Comparison of ENCODE assay signal across 8 cellular contexts in the genomic region with DNA sequence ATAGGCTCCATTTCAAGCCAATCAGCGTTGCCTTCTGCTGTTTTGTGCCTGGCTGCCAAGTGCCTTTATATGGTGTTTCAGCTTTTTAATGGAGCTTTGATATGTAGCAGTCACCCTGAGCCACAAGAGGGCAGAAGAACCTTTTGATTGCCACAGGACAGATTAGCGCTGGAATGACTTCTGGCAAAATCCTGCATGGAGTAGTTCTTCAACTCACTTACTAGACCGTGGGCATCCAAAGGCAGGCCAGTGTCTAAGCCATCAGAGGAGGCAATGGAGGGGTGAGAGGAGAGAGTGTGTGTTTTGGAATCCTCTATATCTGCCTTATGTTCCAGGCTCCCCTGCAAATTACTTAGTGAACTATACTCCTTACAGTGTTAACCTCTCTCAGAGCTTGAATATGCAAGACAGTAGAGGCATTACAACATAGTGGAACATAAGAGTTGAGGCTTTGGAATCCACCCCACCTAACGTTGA. TPM values are rescaled to one million over a fixed set of nuclear protein-coding genes. Genes with fewer than 3 reads are reported as not detected.
DNase-seq lines count a peak whose midpoint lies in the region; ATAC-seq and TF ChIP-seq lines count a peak whose summit lies in the region.

No MANE protein-coding gene starts in this region.

- peak; percentile 50 for ATAC-seq in HG03439 (IDR thresholded peaks at IDR 0.05; ENCODE audit: unreplicated experiment)

- H3K4me3 Mint-ChIP-seq in CD14-positive monocyte = no peak overlapping the region

- H3K27ac Mint-ChIP-seq in CD14-positive monocyte = peak overlapping the region in 3 of 7 donors; percentile 67 to 71 (median 68)

- peaks cover 13% of the 10 kb centered on the region for H3K4me1 Mint-ChIP-seq in CD14-positive monocyte

- intact Hi-C loops in CD14-positive monocyte (cut with micrococcal nuclease) = loop anchor here (1.0 to 10.0 kb wide), 3 partner anchors 171 to 271 kb away; a partner anchor contains a TSS

- H3K36me3 Mint-ChIP-seq in CD14-positive monocyte = peaks cover 2 to 3% of the 10 kb centered on the region in 2 donors

- no peaks in the 10 kb centered on the region for H3K27me3 Mint-ChIP-seq in CD14-positive monocyte (ENCODE audit: low read depth in 3 of 3)

- DNase-seq in CD14-positive monocyte (ENCODE audit: low spot score) (peak; percentile 46), NCI-H526 treated with DMSO at 0.1 percent for 48 hours (lab: John Stamatoyannopoulos, UW) (peak; percentile 92), lung microvascular endothelial cell (ENCODE audit: low read depth in 2 of 2) (peak; percentile 87 to 92), OCI-M2 (lab: John Stamatoyannopoulos, UW; ENCODE audit: unreplicated experiment) (no peak)
- peak; percentile 20 for DNase-seq in activated CD4-positive, alpha-beta T cell treated with anti-CD3 and anti-CD28 coated beads, Interleukin-2, amount 50 U/mL, for 1 hour
- peak; percentile 5 for DNase-seq in effector CD4-positive, alpha-beta T cell
- DNase-seq in stimulated activated CD8-positive, alpha-beta memory T cell treated with anti-CD3 and anti-CD28 coated beads, Interleukin-15, amount 100 ng/mL, for 48 hours (ENCODE audit: low read depth in 2 of 2) = peak; percentile 3 to 5

- no peaks in the 10 kb centered on the region for H3K9me3 Mint-ChIP-seq in CD14-positive monocyte

- peak; percentile 88 for TF ChIP-seq CTCF in CD14-positive monocyte (IDR thresholded peaks at IDR 0.05)

RNA-seq across cellular contexts. Expression of a gene that starts 56.2 kb away (rescaled TPM):
- polyA plus RNA-seq in CD14-positive monocyte = 1 to 10 TPM; 1.6 to 2.1 TPM
- total RNA-seq in lung microvascular endothelial cell = 7.2 and 9.9 TPM in 2 replicates
